In genomic region chr3:169145551-169145950, GRCh38 we compare ENCODE assay signal across 11 cellular contexts.
DNase-seq lines count a peak whose midpoint lies in the region; ATAC-seq and TF ChIP-seq lines count a peak whose summit lies in the region.
"Had no signal": no experiment of that assay in that cellular context is flagged by ENCODE, and none has a peak within 500 bp of the region (broad histone marks: within the 10 kb centered on the region; RNA-seq: fewer than 3 reads in every experiment).

No MANE protein-coding gene starts in this region.

- H3K9ac ChIP-seq in trophoblast cell (ENCODE audit: low read length): no peak overlapping the region

- no peak overlapping the region for H3K4ac ChIP-seq in trophoblast cell (ENCODE audit: low read depth, low read length)

- DNase-seq in ELR (ENCODE audit: low read depth): peak; percentile 14
- no peak for DNase-seq in fibroblast of mammary gland (ENCODE audit: low read depth)
- no peak for DNase-seq in trophoblast cell
- DNase-seq in NAMALWA (ENCODE audit: low spot score): no peak
- DNase-seq in NOMO-1 (lab: John Stamatoyannopoulos, UW; ENCODE audit: unreplicated experiment in 2 of 2): no peak
- no peak for DNase-seq in stimulated activated naive CD4-positive, alpha-beta T cell treated with Interleukin-2 at 50 U/mL for 16 hours (lab: John Stamatoyannopoulos, UW)
- DNase-seq: activated gamma-delta T cell treated with Interleukin-2 at 50 U/mL for 16 hours had no signal

- no peak overlapping the region for H4K12ac ChIP-seq in trophoblast cell (ENCODE audit: low read depth, low read length)

- H3K4me3 ChIP-seq in WI38 (ENCODE audit: low read depth, low read length) (peak overlapping the region; percentile 90), fibroblast of mammary gland (ENCODE audit: control insufficient read depth, low read depth, low read length) (peak overlapping the region; percentile 7), trophoblast cell (ENCODE audit: low read depth, low read length) (no peak overlapping the region)

- H3K23ac ChIP-seq in trophoblast cell (ENCODE audit: low read length): no peak overlapping the region

- TF ChIP-seq CTCF in WI38 (IDR thresholded peaks at IDR 0.05; ENCODE audit: low read depth, low read length): no peak
- TF ChIP-seq CTCF in fibroblast of mammary gland (conservative IDR thresholded peaks at IDR 0.05; ENCODE audit: control insufficient read depth, insufficient read depth, low read depth, low read length): no peak

- no peak overlapping the region for H3K18ac ChIP-seq in trophoblast cell (ENCODE audit: low read length)

- peak overlapping the region; percentile 90 for H3K4me2 ChIP-seq in trophoblast cell (ENCODE audit: low read length)

- H2BK120ac ChIP-seq in trophoblast cell (ENCODE audit: insufficient read depth, low read length, poor library complexity): no peak overlapping the region

- no peak overlapping the region for H4K91ac ChIP-seq in trophoblast cell (ENCODE audit: low read depth, low read length)

- H4K8ac ChIP-seq in trophoblast cell (ENCODE audit: low read depth, low read length): no peak overlapping the region

- H3K36me3 ChIP-seq in trophoblast cell (ENCODE audit: control insufficient read depth in 1 of 2, insufficient read depth in 2 of 2, low read length in 2 of 2): no peaks in the 10 kb centered on the region
- H3K36me3 ChIP-seq: neutrophil had no signal

- H3K27ac ChIP-seq in trophoblast cell (ENCODE audit: low read depth, low read length): no peak overlapping the region
- H3K27ac ChIP-seq: neutrophil had no signal

- H3K9me3 ChIP-seq in trophoblast cell (ENCODE audit: insufficient read depth, low read depth, low read length): no peaks in the 10 kb centered on the region
- H3K9me3 ChIP-seq: neutrophil had no signal

- H2AK5ac ChIP-seq in trophoblast cell (ENCODE audit: low read length): no peak overlapping the region

- no peak overlapping the region for H2BK12ac ChIP-seq in trophoblast cell (ENCODE audit: low read length)

- no peak overlapping the region for H3K14ac ChIP-seq in trophoblast cell (ENCODE audit: low read length)

- H3K79me1 ChIP-seq in trophoblast cell (ENCODE audit: low read length): peaks cover 7% of the 10 kb centered on the region

- H2BK5ac ChIP-seq in trophoblast cell (ENCODE audit: low read depth, low read length, poor library complexity): no peak overlapping the region

- ATAC-seq in HG03108 (IDR thresholded peaks at IDR 0.05; ENCODE audit: unreplicated experiment): no peak
- ATAC-seq: HepG2 had no signal

- no peaks in the 10 kb centered on the region for H3K27me3 ChIP-seq in trophoblast cell (ENCODE audit: insufficient read depth, low read length)

- peaks cover 2 to 4% of the 10 kb centered on the region in 2 experiments for H3K4me1 ChIP-seq in trophoblast cell (ENCODE audit: control insufficient read depth in 1 of 2, insufficient read depth in 2 of 2, low read length in 2 of 2)

- H2AFZ ChIP-seq in trophoblast cell (ENCODE audit: insufficient read depth, low read length, poor library complexity): no peak overlapping the region

- WGBS in trophoblast cell (ENCODE audit: extremely low coverage, insufficient coverage, insufficient read length): no CpG with 5 or more reads among the region's 3 CpGs

- peaks cover 2% of the 10 kb centered on the region for H3K79me2 ChIP-seq in trophoblast cell (ENCODE audit: control insufficient read depth, insufficient read depth, low read length, poor library complexity)
